9 cellular contexts compared by ENCODE assay signal in genomic region chr6:166307082-166307980, GRCh38. TPM values are rescaled to one million over a fixed set of nuclear protein-coding genes. Genes with fewer than 3 reads are reported as not detected.
DNase-seq lines count a peak whose midpoint lies in the region; ATAC-seq and TF ChIP-seq lines count a peak whose summit lies in the region.
"Had no signal": no experiment of that assay in that cellular context is flagged by ENCODE, and none has a peak within 500 bp of the region (broad histone marks: within the 10 kb centered on the region; RNA-seq: fewer than 3 reads in every experiment).

No MANE protein-coding gene starts in this region.

- H3K23ac ChIP-seq in IMR-90 (ENCODE audit: low read depth, low read length) = no peak overlapping the region

- peak overlapping the region in 4 of 8 donors; percentile 47 to 78 (median 70) for H3K4me3 Mint-ChIP-seq in naive B cell

- H3K9me3 ChIP-seq in IMR-90 (ENCODE audit: control insufficient read depth, insufficient read depth, low read length) = no peaks in the 10 kb centered on the region

- H4K5ac ChIP-seq in IMR-90 (ENCODE audit: low read depth, low read length) = no peak overlapping the region

- POLR2A ChIA-PET in IMR-90 (lab: Charles Lee; ENCODE audit: unreplicated experiment) = no interaction called here

- H4K91ac ChIP-seq in IMR-90 (ENCODE audit: insufficient read depth, low read depth, low read length) = no peak overlapping the region

- 1% methylated on average over 22 of the region's 111 CpGs; no CpG with 5 or more reads in 1 of the 2 experiments for WGBS in IMR-90 (ENCODE audit: extremely low coverage in 2 of 2, insufficient read length in 1 of 2), 2 experiments

- no peaks in the 10 kb centered on the region for H3K36me3 Mint-ChIP-seq in naive B cell

- CTCF ChIA-PET in IMR-90 (lab: Yijun Ruan, JAX) = no interaction called here

- H3K27me3 Mint-ChIP-seq in naive B cell = peaks cover 36 to 63% (median 44%) of the 10 kb centered on the region in 3 donors

- DNase-seq in Daoy (ENCODE audit: low read depth) (peak; percentile 7), IMR-90 (no peak), coronary artery (ENCODE audit: low spot score) (no peak), naive B cell (no peak), NCI-H1436 treated with DMSO at 0.1 percent for 48 hours (lab: John Stamatoyannopoulos, UW) (no peak), HCEC 1CT (no peak), SHP77 (lab: John Stamatoyannopoulos, UW) (no peak)

- peak overlapping the region; percentile 30; the same call in 1 of the 2 replicates for H3K4me2 ChIP-seq in IMR-90 (ENCODE audit: low read depth, low read length)

- no peaks in the 10 kb centered on the region; the same call in 1 of the 2 replicates for H3K4me1 ChIP-seq in IMR-90 (ENCODE audit: control insufficient read depth, insufficient read depth, low read length)

- H3K27me3 ChIP-seq in IMR-90 (ENCODE audit: control insufficient read depth, insufficient read depth, low read length) = peaks cover 57% of the 10 kb centered on the region

- no peaks in the 10 kb centered on the region for H3K9me1 ChIP-seq in IMR-90 (ENCODE audit: insufficient read depth, low read length)

- no TSS peak for BruUV-seq in IMR-90 (replicated peaks; lab: Mats Ljungman, UMichigan)

- no peak for TF ChIP-seq RAD21 in IMR-90 (IDR thresholded peaks at IDR 0.05; ENCODE audit: low read length)

- H3K27ac Mint-ChIP-seq in naive B cell = no peak overlapping the region

- H3K9me3 Mint-ChIP-seq in naive B cell = no peaks in the 10 kb centered on the region

- dilution Hi-C loops in IMR-90 (cut with HindIII; ENCODE audit: low sequenced_read_pairs, unreplicated experiment) = no loop called here

- H3K36me3 ChIP-seq in IMR-90 (ENCODE audit: control insufficient read depth, insufficient read depth, low read length) = no peaks in the 10 kb centered on the region

- H3K4me3 ChIP-seq in IMR-90 (ENCODE audit: insufficient read depth, low read depth, low read length) (0 out of 2 replicates have a peak overlapping the region, but pooled peaks have one; percentile 8), coronary artery (peak overlapping the region; percentile 77)

- H3K27ac ChIP-seq in IMR-90 (ENCODE audit: insufficient read depth, low read length) (no peak overlapping the region), coronary artery (no peak overlapping the region)

- no peaks in the 10 kb centered on the region for H4K20me1 ChIP-seq in IMR-90 (ENCODE audit: insufficient read depth, low read length)

- in situ Hi-C loops in IMR-90 (cut with MboI; ENCODE audit: low sequenced_read_pairs) = no loop called here

- no peak overlapping the region for H3K4ac ChIP-seq in IMR-90 (ENCODE audit: low read depth, low read length)

- no peak overlapping the region for H3K9ac ChIP-seq in IMR-90 (ENCODE audit: low read depth, low read length)

- H2BK20ac ChIP-seq in IMR-90 (ENCODE audit: low read depth, low read length) = no peak overlapping the region

- ATAC-seq in GM19463 (IDR thresholded peaks at IDR 0.05; ENCODE audit: unreplicated experiment) (peak; percentile 20), IMR-90 (ENCODE audit: low read depth) (peak; percentile 66), naive B cell (ENCODE audit: low read depth in 2 of 2) (peak; percentile 32 to 44)

- no peak overlapping the region for H2BK15ac ChIP-seq in IMR-90 (ENCODE audit: low read depth, low read length)

- no peak for TF ChIP-seq POLR2A in IMR-90 (IDR thresholded peaks at IDR 0.05; ENCODE audit: low read depth, low read length)

- H2AK5ac ChIP-seq in IMR-90 (ENCODE audit: low read depth, low read length) = no peak overlapping the region

- H2BK120ac ChIP-seq in IMR-90 (ENCODE audit: low read depth, low read length) = no peak overlapping the region

- no peak overlapping the region for H3K56ac ChIP-seq in IMR-90 (ENCODE audit: extremely low read depth, insufficient read depth, low read length)

- H4K8ac ChIP-seq in IMR-90 (ENCODE audit: low read depth in 2 of 2, low read length in 2 of 2) = no peak overlapping the region

- peak overlapping the region; percentile 77 for H2AFZ ChIP-seq in IMR-90 (replicated peaks; ENCODE audit: low read length, poor library complexity)

- H3K4me1 Mint-ChIP-seq in naive B cell = peaks cover 0 to 6% (median 5%) of the 10 kb centered on the region in 3 donors

- no peak overlapping the region for H3K14ac ChIP-seq in IMR-90 (replicated peaks; ENCODE audit: low read depth, low read length)

- H2AK9ac ChIP-seq in IMR-90 (replicated peaks; ENCODE audit: low read depth, low read length, poor library complexity) = peak overlapping the region; percentile 28

- intact Hi-C loops in IMR-90 (cut with micrococcal nuclease) = no loop called here

- H3K18ac ChIP-seq in IMR-90 (ENCODE audit: low read depth, low read length) = no peak overlapping the region

- no peaks in the 10 kb centered on the region for H3K79me1 ChIP-seq in IMR-90 (ENCODE audit: low read depth in 1 of 2, low read length in 2 of 2)

- TF ChIP-seq CTCF in IMR-90 (conservative IDR thresholded peaks at IDR 0.05; ENCODE audit: low read depth, low read length) (no peak), coronary artery (IDR thresholded peaks at IDR 0.05) (no peak)

- H2BK5ac ChIP-seq in IMR-90 (ENCODE audit: low read depth, low read length, poor library complexity, severe bottlenecking) = no peak overlapping the region

TF ChIP-seq in IMR-90, 13 proteins besides CTCF, POLR2A, EP300 and RAD21:
- TF ChIP-seq MXI1 (IDR thresholded peaks at IDR 0.05; ENCODE audit: borderline replicate concordance, low read depth, low read length) (no peak), RFX5 (IDR thresholded peaks at IDR 0.05; ENCODE audit: low read depth, low read length) (no peak), MAFK (IDR thresholded peaks at IDR 0.05; ENCODE audit: low read depth, low read length) (no peak), USF2 (IDR thresholded peaks at IDR 0.05; ENCODE audit: low read depth, low read length) (no peak), SMC3 (IDR thresholded peaks at IDR 0.05; ENCODE audit: low read depth, low read length) (no peak), MAZ (IDR thresholded peaks at IDR 0.05; ENCODE audit: borderline replicate concordance, low read depth, low read length) (no peak), ELK1 (IDR thresholded peaks at IDR 0.05; ENCODE audit: borderline replicate concordance, low read depth, low read length) (no peak), FOS (IDR thresholded peaks at IDR 0.05; ENCODE audit: low read depth, low read length) (no peak), CEBPB (IDR thresholded peaks at IDR 0.05; ENCODE audit: low read depth, low read length) (no peak), NFE2L2 (IDR thresholded peaks at IDR 0.05; ENCODE audit: low read depth, low read length) (no peak), BHLHE40 (IDR thresholded peaks at IDR 0.05; ENCODE audit: low read depth, low read length) (no peak), CHD1 (IDR thresholded peaks at IDR 0.05; ENCODE audit: low read depth, low read length) (no peak), RCOR1 (IDR thresholded peaks at IDR 0.05; ENCODE audit: insufficient replicate concordance, low read length) (no peak)

RNA-seq across cellular contexts. Expression of gene PRR18, which starts 0.9 kb away (rescaled TPM):
- total RNA-seq in Daoy (2014; rRNA removed; shearing (Covaris generic)) = 3.2 TPM in 1 of 2 replicates, not detected in the other
- not detected in 2 replicates for total RNA-seq in IMR-90 (2012; rRNA removed)
- polyA plus RNA-seq in IMR-90 (2012; rRNA removed) (not detected in 2 replicates), naive B cell (ENCODE audit: low read depth in 6 of 6) (not detected)
- polyA plus RNA-seq in IMR-90 (2012; cell fraction: cytosol; rRNA removed) = 0.01 TPM in 1 of 2 replicates, not detected in the other
- not detected in 2 replicates for polyA plus RNA-seq in IMR-90 (2012; cell fraction: nucleus; rRNA removed; ENCODE audit: low replicate concordance)
- total RNA-seq: M059J had no signal

RNA-seq across cellular contexts. Expression of gene SFT2D1, which starts 35.0 kb away (rescaled TPM):
- total RNA-seq in Daoy (2014; rRNA removed; shearing (Covaris generic)) = 40.4 and 47.1 TPM in 2 replicates
- 10.2 and 31.9 TPM in 2 replicates for total RNA-seq in IMR-90 (2012; rRNA removed)
- polyA plus RNA-seq in IMR-90 (2012; rRNA removed) (42.1 and 45.8 TPM in 2 replicates), naive B cell (ENCODE audit: low read depth in 6 of 6) (100 to 1,000 TPM in 5 of 6 donors, 10 to 100 TPM in 1; 95.5 to 172 (median 109) TPM)
- polyA plus RNA-seq in IMR-90 (2012; cell fraction: cytosol; rRNA removed) = 51.6 and 81.2 TPM in 2 replicates
- 20.7 and 59.5 TPM in 2 replicates for polyA plus RNA-seq in IMR-90 (2012; cell fraction: nucleus; rRNA removed; ENCODE audit: low replicate concordance)
